20 cellular contexts compared by ENCODE assay signal in the genomic region with DNA sequence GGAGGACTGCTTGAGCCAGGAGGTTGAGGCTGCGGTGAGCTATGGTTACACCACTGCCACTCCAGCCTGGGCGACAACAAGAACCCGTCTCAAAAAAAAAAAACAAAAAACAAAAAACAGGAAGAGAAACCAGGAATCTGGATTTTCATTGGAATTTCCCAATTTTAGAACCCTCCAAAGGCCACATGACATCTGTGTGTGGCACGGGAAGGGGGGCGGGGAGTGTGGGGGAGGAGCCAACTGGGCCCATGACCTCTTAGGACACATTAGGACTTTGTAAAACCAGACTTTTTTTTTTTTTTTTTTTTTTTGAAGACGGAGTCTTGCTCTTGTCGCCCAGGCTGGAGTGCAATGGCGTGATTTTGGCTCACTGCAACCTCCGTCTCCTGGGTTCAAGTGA.
"Had no signal": no experiment of that assay in that cellular context is flagged by ENCODE, and none has a peak within 500 bp of the region (broad histone marks: within the 10 kb centered on the region; RNA-seq: fewer than 3 reads in every experiment).

No MANE protein-coding gene starts in this region.

- H3K9me3 Mint-ChIP-seq: activated CD8-positive, alpha-beta T cell treated with anti-CD3 and anti-CD28 coated beads for 36 hours; activated naive CD4-positive, alpha-beta T cell treated with anti-CD3 and anti-CD28 coated beads, Interleukin-2, amount 50 U/mL, for 72 hours; activated T-cell treated with anti-CD3 and anti-CD28 coated beads, Interleukin-2, amount 50 U/mL, for 4 hours; brain; natural killer cell; type B pancreatic cell; WTC11 had no signal

- H3K27me3 Mint-ChIP-seq: activated CD8-positive, alpha-beta T cell treated with anti-CD3 and anti-CD28 coated beads for 36 hours; brain; type B pancreatic cell had no signal

- H3K4me1 Mint-ChIP-seq: brain, WTC11 had no signal

- H3K4me1 ChIP-seq: parathyroid adenoma had no signal

- H3K4me3 ChIP-seq: skin epidermis had no signal

- H3K27me3 ChIP-seq: foreskin keratinocyte, neutrophil had no signal

- H3K4me3 Mint-ChIP-seq: activated CD8-positive, alpha-beta T cell treated with anti-CD3 and anti-CD28 coated beads for 36 hours; activated T-cell treated with anti-CD3 and anti-CD28 coated beads, Interleukin-2, amount 50 U/mL, for 4 hours; brain; natural killer cell; type B pancreatic cell; WTC11 had no signal

- H3K27ac ChIP-seq: foreskin keratinocyte, neutrophil, parathyroid adenoma had no signal

- ATAC-seq: activated CD8-positive, alpha-beta T cell treated with anti-CD3 and anti-CD28 coated beads for 36 hours; activated naive CD4-positive, alpha-beta T cell treated with anti-CD3 and anti-CD28 coated beads, Interleukin-2, amount 50 U/mL, for 72 hours; activated T-cell treated with anti-CD3 and anti-CD28 coated beads, Interleukin-2, amount 50 U/mL, for 4 hours; foreskin keratinocyte; natural killer cell; WTC11 had no signal

- H3K27ac Mint-ChIP-seq: activated CD8-positive, alpha-beta T cell treated with anti-CD3 and anti-CD28 coated beads for 36 hours; type B pancreatic cell had no signal

- H3K9me3 ChIP-seq: neutrophil had no signal

- DNase-seq: activated CD4-positive, alpha-beta T cell treated with anti-CD3 and anti-CD28 coated beads for 48 hours; activated CD8-positive, alpha-beta T cell treated with anti-CD3 and anti-CD28 coated beads for 36 hours; activated effector memory CD4-positive, alpha-beta T cell treated with anti-CD3 and anti-CD28 coated beads, Interleukin-2, amount 50 U/mL, for 16 hours; activated T-cell treated with anti-CD3 and anti-CD28 coated beads, Interleukin-2, amount 50 U/mL, for 4 hours; amygdala; cortex of kidney; effector memory CD4-positive, alpha-beta T cell; foreskin keratinocyte; natural killer cell; stimulated activated CD4-positive, alpha-beta T cell treated with anti-CD3 and anti-CD28 coated beads, Interleukin-15, amount 100 ng/mL, for 24 hours; stimulated activated CD4-positive, alpha-beta T cell treated with anti-CD3 and anti-CD28 coated beads, Interleukin-4, amount 100 ng/mL, for 1 hour; stimulated activated naive CD4-positive, alpha-beta T cell; T-helper 2 cell had no signal

- H3K36me3 Mint-ChIP-seq: natural killer cell had no signal
